In genomic region chr16:2539838-2540458, GRCh38 we compare ENCODE assay signal across 8 cellular contexts. TPM values are rescaled to one million over a fixed set of nuclear protein-coding genes. Genes with fewer than 3 reads are reported as not detected.
DNase-seq lines count a peak whose midpoint lies in the region; ATAC-seq and TF ChIP-seq lines count a peak whose summit lies in the region.
"Not testable (repeated sequence)": the region's sequence is repeated elsewhere in the genome, so short reads cannot be mapped to it uniquely, and the experiment has no call there.

No MANE protein-coding gene starts in this region.

- H3K36me3 ChIP-seq in SU-DHL-6 (ENCODE audit: low read length): not testable (repeated sequence)

- not testable (repeated sequence) for H3K18ac ChIP-seq in H9 (ENCODE audit: insufficient read length, low read depth, low read length)

- H3K4ac ChIP-seq in H9 (ENCODE audit: low read depth, low read length): not testable (repeated sequence)

- H3T11ph ChIP-seq in H9 (ENCODE audit: low read length): not testable (repeated sequence)

- H3K27ac Mint-ChIP-seq in CD4-positive, alpha-beta T cell: peak overlapping the region; percentile 42
- not testable (repeated sequence) for H3K27ac Mint-ChIP-seq in H9; neural crest cell (ENCODE audit: unreplicated experiment)
- peak overlapping the region; percentile 82 for H3K27ac Mint-ChIP-seq in activated T-helper 17 cell treated with anti-CD3 and anti-CD28 coated beads, Interleukin-2, amount 50 U/mL, for 72 hours
- peak overlapping the region in 1 of 2 donors; percentile 27 for H3K27ac Mint-ChIP-seq in stimulated activated naive CD8-positive, alpha-beta T cell treated with anti-CD3 and anti-CD28 coated beads, Interleukin-15, amount 100 ng/mL, for 72 hours

- not testable (repeated sequence) for H3K23me2 ChIP-seq in H9 (ENCODE audit: insufficient read length, low read depth, low read length, poor library complexity, severe bottlenecking)

- peaks cover 40% of the 10 kb centered on the region for H3K4me1 Mint-ChIP-seq in CD4-positive, alpha-beta T cell (ENCODE audit: low read depth)
- H3K4me1 Mint-ChIP-seq in H9 (peaks cover 7 to 11% of the 10 kb centered on the region in 2 experiments), neural crest cell (peaks cover 38% of the 10 kb centered on the region)
- H3K4me1 Mint-ChIP-seq in activated T-helper 17 cell treated with anti-CD3 and anti-CD28 coated beads, Interleukin-2, amount 50 U/mL, for 72 hours: peaks cover 20% of the 10 kb centered on the region
- peaks cover 44% of the 10 kb centered on the region for H3K4me1 Mint-ChIP-seq in stimulated activated naive CD8-positive, alpha-beta T cell treated with anti-CD3 and anti-CD28 coated beads, Interleukin-15, amount 100 ng/mL, for 72 hours

- not testable (repeated sequence) for H4K20me1 ChIP-seq in H9 (ENCODE audit: control insufficient read depth, insufficient read depth, insufficient read length); SU-DHL-6 (ENCODE audit: low read depth, low read length)

- not testable (repeated sequence) for H4K5ac ChIP-seq in H9 (ENCODE audit: insufficient read length, low read depth, low read length)

- H3K4me3 Mint-ChIP-seq in CD4-positive, alpha-beta T cell: peak overlapping the region; percentile 86
- H3K4me3 Mint-ChIP-seq in H9 (peak overlapping the region; percentile 68 to 79; a peak in 3 of 5 replicates), neural crest cell (peak overlapping the region; percentile 81)
- H3K4me3 Mint-ChIP-seq in activated T-helper 17 cell treated with anti-CD3 and anti-CD28 coated beads, Interleukin-2, amount 50 U/mL, for 72 hours: peak overlapping the region; percentile 89
- peak overlapping the region; percentile 13 to 94 for H3K4me3 Mint-ChIP-seq in stimulated activated naive CD8-positive, alpha-beta T cell treated with anti-CD3 and anti-CD28 coated beads, Interleukin-15, amount 100 ng/mL, for 72 hours

- not testable (repeated sequence) for H2BK12ac ChIP-seq in H9 (ENCODE audit: insufficient read length, low read depth, low read length)

- not testable (repeated sequence) for H3K4me3 ChIP-seq in SU-DHL-6 (ENCODE audit: insufficient read depth, low read length, poor library complexity, severe bottlenecking); right cardiac atrium (ENCODE audit: low read length)
- peak overlapping the region; percentile 98 for H3K4me3 ChIP-seq in coronary artery

- peak in 3 of 10 experiments; percentile 27 to 44 (median 37) for DNase-seq in CD4-positive, alpha-beta T cell
- peak; percentile 54 for DNase-seq in H9
- not testable (repeated sequence) for DNase-seq in coronary artery (ENCODE audit: low spot score); neural crest cell (ENCODE audit: low read depth, low spot score)
- DNase-seq in right cardiac atrium: peak; percentile 31 to 69 (median 64)
- DNase-seq in stimulated activated naive CD8-positive, alpha-beta T cell treated with anti-CD3 and anti-CD28 coated beads, Interleukin-15, amount 100 ng/mL, for 72 hours: peak in 1 of 2 donors; percentile 34

- H4K8ac ChIP-seq in H9 (replicated peaks; ENCODE audit: insufficient read length, low read depth, low read length): not testable (repeated sequence)

- H2BK5ac ChIP-seq in H9 (ENCODE audit: insufficient read length, low read length): not testable (repeated sequence)

- not testable (repeated sequence) for H2BK20ac ChIP-seq in H9 (ENCODE audit: low read depth, low read length, poor library complexity, severe bottlenecking)

- not testable (repeated sequence) for H2AK5ac ChIP-seq in H9 (ENCODE audit: insufficient read length, low read length)

- peaks cover 27% of the 10 kb centered on the region for H3K36me3 Mint-ChIP-seq in CD4-positive, alpha-beta T cell (ENCODE audit: low read depth)
- H3K36me3 Mint-ChIP-seq in H9 (ENCODE audit: insufficient read depth in 1 of 3, low read depth in 3 of 3); neural crest cell (ENCODE audit: low read depth): not testable (repeated sequence)
- peaks cover 41% of the 10 kb centered on the region for H3K36me3 Mint-ChIP-seq in activated T-helper 17 cell treated with anti-CD3 and anti-CD28 coated beads, Interleukin-2, amount 50 U/mL, for 72 hours (ENCODE audit: low read depth)

- not testable (repeated sequence) for H3K27me3 Mint-ChIP-seq in CD4-positive, alpha-beta T cell; H9 (ENCODE audit: low read depth); activated T-helper 17 cell treated with anti-CD3 and anti-CD28 coated beads, Interleukin-2, amount 50 U/mL, for 72 hours; neural crest cell (ENCODE audit: low read depth); stimulated activated naive CD8-positive, alpha-beta T cell treated with anti-CD3 and anti-CD28 coated beads, Interleukin-15, amount 100 ng/mL, for 72 hours

- not testable (repeated sequence) for H3K9me3 Mint-ChIP-seq in CD4-positive, alpha-beta T cell; H9; activated T-helper 17 cell treated with anti-CD3 and anti-CD28 coated beads, Interleukin-2, amount 50 U/mL, for 72 hours; neural crest cell; stimulated activated naive CD8-positive, alpha-beta T cell treated with anti-CD3 and anti-CD28 coated beads, Interleukin-15, amount 100 ng/mL, for 72 hours

- H4K91ac ChIP-seq in H9 (ENCODE audit: insufficient read length, low read depth, low read length): not testable (repeated sequence)

- H2AFZ ChIP-seq in H9 (ENCODE audit: low read length); SU-DHL-6 (ENCODE audit: low read depth, low read length, severe bottlenecking): not testable (repeated sequence)

- WGBS in H9 (ENCODE audit: extremely low coverage, insufficient read length, low lambda C conversion rate): no CpG with 5 or more reads among the region's 15 CpGs
- 46% methylated on average over 15 of the region's 15 CpGs for WGBS in right cardiac atrium

- H3K9ac ChIP-seq in H9 (ENCODE audit: extremely low read depth, insufficient read length, low read length): not testable (repeated sequence)
- peak overlapping the region; percentile 20; the same call in 1 of the 2 replicates for H3K9ac ChIP-seq in SU-DHL-6 (ENCODE audit: low read length)

- H3K56ac ChIP-seq in H9 (ENCODE audit: insufficient read length, low read depth, low read length): not testable (repeated sequence)

- H2BK15ac ChIP-seq in H9 (ENCODE audit: low read depth, low read length): not testable (repeated sequence)

- H3K4me2 ChIP-seq in H9 (ENCODE audit: insufficient read depth, insufficient read length, low read length): not testable (repeated sequence)
- peak overlapping the region; percentile 89 for H3K4me2 ChIP-seq in SU-DHL-6 (ENCODE audit: low read depth, low read length, poor library complexity, severe bottlenecking)

- not testable (repeated sequence) for H3F3A ChIP-seq in SU-DHL-6 (ENCODE audit: insufficient read depth)

- CTCF ChIA-PET in CD4-positive, alpha-beta T cell (lab: Charles Lee): not testable (repeated sequence)

- H3K9me2 ChIP-seq in SU-DHL-6 (replicated peaks; ENCODE audit: insufficient read depth, low read length): not testable (repeated sequence)

- not testable (repeated sequence) for H3K27ac ChIP-seq in CD4-positive, alpha-beta T cell (ENCODE audit: low read depth, low read length); H9 (ENCODE audit: insufficient read length, low read depth, low read length); SU-DHL-6 (ENCODE audit: low read depth, low read length); coronary artery; right cardiac atrium (ENCODE audit: low read length)

- not testable (repeated sequence) for H3K14ac ChIP-seq in H9 (ENCODE audit: insufficient read depth, low read length)

- not testable (repeated sequence) for ATAC-seq in CD4-positive, alpha-beta T cell (ENCODE audit: poor library complexity); right cardiac atrium; stimulated activated naive CD8-positive, alpha-beta T cell treated with anti-CD3 and anti-CD28 coated beads, Interleukin-15, amount 100 ng/mL, for 72 hours
- peak; percentile 60 for ATAC-seq in activated T-helper 17 cell treated with anti-CD3 and anti-CD28 coated beads, Interleukin-2, amount 50 U/mL, for 72 hours (replicated peaks)

- peak; percentile 25 for TF ChIP-seq CTCF in CD4-positive, alpha-beta T cell (IDR thresholded peaks at IDR 0.05)
- TF ChIP-seq CTCF in H9 (conservative IDR thresholded peaks at IDR 0.05) (peak; percentile 71), neural crest cell (conservative IDR thresholded peaks at IDR 0.05) (peak; percentile 60)
- not testable (repeated sequence) for TF ChIP-seq CTCF in SU-DHL-6 (IDR thresholded peaks at IDR 0.05; ENCODE audit: insufficient read depth, low read length, poor library complexity, severe bottlenecking); coronary artery (IDR thresholded peaks at IDR 0.05)

- not testable (repeated sequence) for H3K27me3 ChIP-seq in CD4-positive, alpha-beta T cell (ENCODE audit: control insufficient read depth, insufficient read depth, low read length); H9 (ENCODE audit: insufficient read depth, low read length); SU-DHL-6 (ENCODE audit: low read length); right cardiac atrium (ENCODE audit: control insufficient read depth, insufficient read depth)

- H3K9me3 ChIP-seq in CD4-positive, alpha-beta T cell (ENCODE audit: control insufficient read depth, low read length); H9 (ENCODE audit: control insufficient read depth, low read depth, low read length); SU-DHL-6 (ENCODE audit: insufficient read depth, low read length); right cardiac atrium (ENCODE audit: control insufficient read depth, low read length): not testable (repeated sequence)

- H3K79me2 ChIP-seq in H9 (ENCODE audit: insufficient read depth, low read length): not testable (repeated sequence)
- peaks cover 41% of the 10 kb centered on the region for H3K79me2 ChIP-seq in SU-DHL-6 (ENCODE audit: insufficient read depth, low read length)

- not testable (repeated sequence) for H3K79me1 ChIP-seq in H9 (ENCODE audit: insufficient read depth, low read depth, low read length, poor library complexity, severe bottlenecking)

- not testable (repeated sequence) for H3K23ac ChIP-seq in H9 (ENCODE audit: insufficient read length, low read depth, low read length)

- not testable (repeated sequence) for H2BK120ac ChIP-seq in H9 (ENCODE audit: low read depth, low read length, poor library complexity, severe bottlenecking)

- intact Hi-C loops in CD4-positive, alpha-beta T cell (cut with DNase I, micrococcal nuclease): loop anchor here in 1 of 2 experiments (5.0 kb wide), 1 partner anchor 962 kb away; the partner anchor contains the start of gene CLUAP1
- intact Hi-C loops in right cardiac atrium (cut with DNase I): not testable (repeated sequence)

- POLR2A ChIA-PET in CD4-positive, alpha-beta T cell (lab: Charles Lee): not testable (repeated sequence)

- H3K4me1 ChIP-seq in H9 (ENCODE audit: insufficient read depth, low read length); right cardiac atrium (ENCODE audit: control insufficient read depth, insufficient read depth, low read length): not testable (repeated sequence)

RNA-seq across cellular contexts. Expression of gene PDPK1, which starts 2.1 kb away (rescaled TPM):
- total RNA-seq in CD4-positive, alpha-beta T cell: 10 to 100 TPM; 46.1 to 51.1 TPM
- total RNA-seq in H9 (2021) (32.8 and 34.0 TPM in 2 replicates), right cardiac atrium (10 to 100 TPM; 35.7 to 44.9 (median 37.8) TPM), neural crest cell (34.2 and 37.5 TPM in 2 replicates)
- total RNA-seq in activated T-helper 17 cell treated with anti-CD3 and anti-CD28 coated beads, Interleukin-2, amount 50 U/mL, for 72 hours: 10 to 100 TPM; 52.1 to 67.7 TPM
- 18.0 TPM for polyA plus RNA-seq in right cardiac atrium

RNA-seq across cellular contexts. Expression of gene CEMP1, which starts 8.7 kb away (rescaled TPM):
- total RNA-seq in CD4-positive, alpha-beta T cell: 1 to 10 TPM; 1.0 to 1.8 TPM
- total RNA-seq in H9 (2021) (not detected in 2 replicates), right cardiac atrium (not detected), neural crest cell (not detected in 2 replicates)
- total RNA-seq in activated T-helper 17 cell treated with anti-CD3 and anti-CD28 coated beads, Interleukin-2, amount 50 U/mL, for 72 hours: not detected
- polyA plus RNA-seq in right cardiac atrium: 0.27 TPM

RNA-seq across cellular contexts. Expression of gene AMDHD2, which starts 19.8 kb away (rescaled TPM):
- 100 to 1,000 TPM; 171 to 177 TPM for total RNA-seq in CD4-positive, alpha-beta T cell
- 56.4 and 61.5 TPM in 2 replicates for total RNA-seq in H9 (2021)
- total RNA-seq in activated T-helper 17 cell treated with anti-CD3 and anti-CD28 coated beads, Interleukin-2, amount 50 U/mL, for 72 hours: 10 to 100 TPM; 39.6 to 54.5 TPM
- 10 to 100 TPM; 10.6 to 16.5 (median 14.4) TPM for total RNA-seq in right cardiac atrium
- 12.1 TPM for polyA plus RNA-seq in right cardiac atrium
- total RNA-seq in neural crest cell: 50.9 and 58.3 TPM in 2 replicates

RNA-seq across cellular contexts. Expression of gene ATP6V0C, which starts 26.2 kb away (rescaled TPM):
- total RNA-seq in CD4-positive, alpha-beta T cell: 100 to 1,000 TPM; 224 to 234 TPM
- total RNA-seq in H9 (2021): 176 and 184 TPM in 2 replicates
- 100 to 1,000 TPM in 1 of 2 donors, 10 to 100 TPM in 1; 98.5 to 128 TPM for total RNA-seq in activated T-helper 17 cell treated with anti-CD3 and anti-CD28 coated beads, Interleukin-2, amount 50 U/mL, for 72 hours
- total RNA-seq in right cardiac atrium: 100 to 1,000 TPM; 153 to 180 (median 179) TPM
- polyA plus RNA-seq in right cardiac atrium: 206 TPM
- 154 and 159 TPM in 2 replicates for total RNA-seq in neural crest cell
